ENCODE assay signal across 16 cellular contexts in genomic region chr2:45692566-45692965, GRCh38.
"Had no signal": no experiment of that assay in that cellular context is flagged by ENCODE, and none has a peak within 500 bp of the region (broad histone marks: within the 10 kb centered on the region; RNA-seq: fewer than 3 reads in every experiment).

No MANE protein-coding gene starts in this region.

- H3K9me3 ChIP-seq: heart left ventricle, mucosa of descending colon, tibial artery, upper lobe of left lung had no signal

- H3K4me3 ChIP-seq: coronary artery, dorsolateral prefrontal cortex, heart left ventricle, mucosa of descending colon, smooth muscle cell, tibial artery, upper lobe of left lung had no signal

- H3K27ac ChIP-seq: coronary artery, dorsolateral prefrontal cortex, heart left ventricle, tibial artery, upper lobe of left lung had no signal

- ATAC-seq: heart left ventricle; left colon; mucosa of descending colon; naive thymus-derived CD8-positive, alpha-beta T cell; right cardiac atrium; stimulated activated effector memory CD8-positive, alpha-beta T cell treated with anti-CD3 and anti-CD28 coated beads, Interleukin-12 subunit alpha, Interleukin-12 subunit beta, amount 100 ng/mL, for 72 hours had no signal

- DNase-seq: dorsolateral prefrontal cortex; effector CD8-positive, alpha-beta T cell; heart left ventricle; hippocampal formation; left colon; mucosa of descending colon; naive thymus-derived CD8-positive, alpha-beta T cell; right cardiac atrium; stimulated activated CD4-positive, alpha-beta T cell treated with anti-CD3 and anti-CD28 coated beads, Interleukin-4, amount 100 ng/mL, for 1 hour; stimulated activated CD8-positive, alpha-beta memory T cell treated with anti-CD3 and anti-CD28 coated beads, Interleukin-4, amount 100 ng/mL, for 48 hours; tibial artery; upper lobe of left lung had no signal

- H3K27me3 ChIP-seq: dorsolateral prefrontal cortex, heart left ventricle, tibial artery, upper lobe of left lung had no signal

- H3K36me3 ChIP-seq: heart left ventricle, tibial artery, upper lobe of left lung had no signal

- H3K4me2 ChIP-seq: smooth muscle cell had no signal

- FAIRE-seq: frontal cortex had no signal
